ENCODE assay signal across 10 cellular contexts in the genomic region with DNA sequence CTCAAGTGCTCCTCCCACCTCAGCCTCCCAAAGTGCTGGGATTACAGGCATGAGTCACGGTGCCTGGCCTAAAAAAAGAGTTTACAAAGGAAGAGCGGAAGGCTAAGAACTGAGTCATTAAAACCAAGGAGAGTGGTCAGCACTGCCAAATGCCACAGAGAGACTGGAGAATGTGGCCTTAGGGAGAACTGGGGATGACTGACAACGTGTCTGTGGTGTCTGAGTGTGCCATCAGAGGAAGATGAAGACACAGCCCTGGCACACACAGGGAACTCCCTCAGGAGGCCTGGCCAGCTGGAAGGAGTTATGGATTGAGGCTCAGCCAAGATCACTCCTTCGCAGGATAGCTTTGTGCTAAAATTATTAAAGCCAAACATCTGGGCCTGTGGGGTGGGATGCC. TPM values are rescaled to one million over a fixed set of nuclear protein-coding genes. Genes with fewer than 3 reads are reported as not detected.
A peak's percentile ranks its signal among the peaks of the same experiment; 100 is the strongest.
DNase-seq lines count a peak whose midpoint lies in the region; ATAC-seq, FAIRE-seq and TF ChIP-seq lines count a peak whose summit lies in the region.
"Had no signal": no experiment of that assay in that cellular context is flagged by ENCODE, and none has a peak within 500 bp of the region (broad histone marks: within the 10 kb centered on the region; RNA-seq: fewer than 3 reads in every experiment).

No MANE protein-coding gene starts in this region.

- no peak overlapping the region for H3K9ac ChIP-seq in HepG2 (ENCODE audit: insufficient read depth, low read depth, low read length)

- H3K27ac ChIP-seq in HepG2 (ENCODE audit: extremely low read length, insufficient read depth, low read length) (no peak overlapping the region), right lobe of liver (no peak overlapping the region), adrenal gland (peak overlapping the region in 1 of 5 donors; percentile 67), right cardiac atrium (ENCODE audit: low read length) (no peak overlapping the region)

- H3K4me1 Mint-ChIP-seq in T-helper 2 cell treated with Interferon-gamma antibody and Interleukin-4, amounts not matched to agents 5 μg/mL and 100 μg/mL, for 36 hours (ENCODE audit: low read depth) = no peaks in the 10 kb centered on the region

- TF ChIP-seq CTCF in HepG2 (CRISPR knock-in tag; IDR thresholded peaks at IDR 0.05) = no peak
- TF ChIP-seq CTCF in right lobe of liver (IDR thresholded peaks at IDR 0.05) = no peak
- no peak for TF ChIP-seq CTCF in adrenal gland (IDR thresholded peaks at IDR 0.05)

- in situ Hi-C loops in HepG2 (cut with HindIII; ENCODE audit: extremely low pct_ligation_motif_present, low pct_unique_long_range_greater_than_20kb) = no loop called here

- no peak for ATAC-seq in HepG2
- ATAC-seq in right lobe of liver = no peak
- ATAC-seq in right cardiac atrium = peak; percentile 35 to 36
- no peak for ATAC-seq in activated CD4-positive, CD25-positive, alpha-beta regulatory T cell treated with anti-CD3 and anti-CD28 coated beads, Interleukin-2, amount 50 U/mL, for 24 hours
- no peak for ATAC-seq in GM21786 (IDR thresholded peaks at IDR 0.05; ENCODE audit: unreplicated experiment)

- H3K4me1 ChIP-seq in HepG2 (ENCODE audit: insufficient read depth, low read length) (peaks cover 14% of the 10 kb centered on the region; the same call in 1 of the 2 replicates), right lobe of liver (peaks cover 0 to 6% (median 0%) of the 10 kb centered on the region in 4 donors), adrenal gland (replicated peaks in 1 of 2) (peaks cover 8 to 19% of the 10 kb centered on the region in 2 donors), right cardiac atrium (ENCODE audit: control insufficient read depth, insufficient read depth, low read length) (peaks cover 3% of the 10 kb centered on the region)

- DNase-seq in HepG2 (ENCODE audit: low spot score) (no peak), right lobe of liver (no peak), adrenal gland (peak; percentile 59 to 84 (median 75)), right cardiac atrium (peak in 1 of 3 donors; percentile 30), NCI-H1048 (lab: John Stamatoyannopoulos, UW) (no peak)
- no peak for DNase-seq in T-helper 2 cell treated with Interferon-gamma antibody and Interleukin-4, amounts not matched to agents 5 μg/mL and 100 μg/mL, for 36 hours (ENCODE audit: low spot score)
- DNase-seq: NCI-H748 treated with DMSO at 0.1 percent for 48 hours had no signal

- POLR2A ChIA-PET in HepG2 (lab: Yijun Ruan, JAX) = no interaction called here

- TF ChIP-seq RAD21 in HepG2 (CRISPR knock-in tag; IDR thresholded peaks at IDR 0.05) = no peak

- H3K4me3 ChIP-seq in HepG2 (replicated peaks in 1 of 3; ENCODE audit: insufficient read depth in 1 of 3, low read depth in 2 of 3, low read length in 3 of 3) (no peak overlapping the region), right lobe of liver (no peak overlapping the region), adrenal gland (no peak overlapping the region), right cardiac atrium (ENCODE audit: low read length) (no peak overlapping the region)

- TF ChIP-seq EP300 in HepG2 (IDR thresholded peaks at IDR 0.05; ENCODE audit: low read depth in 2 of 2, low read length in 2 of 2) (no peak), HepG2 (CRISPR knock-in tag; IDR thresholded peaks at IDR 0.05; ENCODE audit: borderline replicate concordance) (no peak)

- no peaks in the 10 kb centered on the region for H3K36me3 ChIP-seq in HepG2 (replicated peaks in 1 of 2; ENCODE audit: control insufficient read depth in 1 of 2, insufficient read depth in 2 of 2, low read length in 2 of 2)
- no peaks in the 10 kb centered on the region for H3K36me3 ChIP-seq in right lobe of liver
- H3K36me3 ChIP-seq in adrenal gland (replicated peaks in 1 of 2) = no peaks in the 10 kb centered on the region

- H3K36me3 Mint-ChIP-seq in T-helper 2 cell treated with Interferon-gamma antibody and Interleukin-4, amounts not matched to agents 5 μg/mL and 100 μg/mL, for 36 hours (ENCODE audit: low read depth) = no peaks in the 10 kb centered on the region

- no peaks in the 10 kb centered on the region for H3K9me3 Mint-ChIP-seq in T-helper 2 cell treated with Interferon-gamma antibody and Interleukin-4, amounts not matched to agents 5 μg/mL and 100 μg/mL, for 36 hours
- H3K9me3 Mint-ChIP-seq: stimulated activated naive CD8-positive, alpha-beta T cell treated with anti-CD3 and anti-CD28 coated beads, Interleukin-15, Interleukin-2, amounts not matched to agents 100 ng/mL and 50 ng/mL, for 24 hours had no signal

- intact Hi-C loops in HepG2 (cut with micrococcal nuclease; ENCODE audit: unreplicated experiment) = no loop called here
- intact Hi-C loops in right lobe of liver (cut with DNase I) = no loop called here
- intact Hi-C loops in adrenal gland (cut with DNase I) = no loop called here
- intact Hi-C loops in right cardiac atrium (cut with DNase I) = no loop called here

- H2AFZ ChIP-seq in HepG2 (ENCODE audit: low read length) = no peak overlapping the region

- TF ChIP-seq POLR2A in HepG2 (IDR thresholded peaks at IDR 0.05; ENCODE audit: insufficient read depth in 1 of 2, low read depth in 2 of 2, low read length in 2 of 2) (no peak), right lobe of liver (IDR thresholded peaks at IDR 0.05) (no peak), adrenal gland (IDR thresholded peaks at IDR 0.05) (no peak)

- no peaks in the 10 kb centered on the region for H4K20me1 ChIP-seq in HepG2 (ENCODE audit: insufficient read depth, low read length)

- WGBS in HepG2 (ENCODE audit: low lambda C conversion rate) = 32% methylated on average over 4 of the region's 4 CpGs
- WGBS in right lobe of liver (ENCODE audit: insufficient coverage, low coverage, low lambda C conversion rate, missing lambda C conversion rate) = 46% methylated on average over 4 of the region's 4 CpGs
- 19 to 44% (median 30%) methylated on average over 4 of the region's 4 CpGs for WGBS in adrenal gland, 4 donors
- WGBS in right cardiac atrium = 33% methylated on average over 4 of the region's 4 CpGs

- peaks cover 10 to 33% of the 10 kb centered on the region in 2 experiments; a peak in 4 of 5 replicates for H3K27me3 ChIP-seq in HepG2 (ENCODE audit: control insufficient read depth in 1 of 2, insufficient read depth in 2 of 2, low read length in 2 of 2)
- peaks cover 0 to 8% of the 10 kb centered on the region in 2 donors for H3K27me3 ChIP-seq in right lobe of liver
- peaks cover 21% of the 10 kb centered on the region for H3K27me3 ChIP-seq in adrenal gland
- H3K27me3 ChIP-seq in right cardiac atrium (ENCODE audit: control insufficient read depth, insufficient read depth) = peaks cover 3% of the 10 kb centered on the region

- H3K9me3 ChIP-seq in HepG2 (ENCODE audit: low read length) (no peaks in the 10 kb centered on the region), right lobe of liver (no peaks in the 10 kb centered on the region), adrenal gland (replicated peaks in 1 of 3) (no peaks in the 10 kb centered on the region), right cardiac atrium (ENCODE audit: control insufficient read depth, low read length) (no peaks in the 10 kb centered on the region)

- peaks cover 28% of the 10 kb centered on the region for H3K27me3 Mint-ChIP-seq in T-helper 2 cell treated with Interferon-gamma antibody and Interleukin-4, amounts not matched to agents 5 μg/mL and 100 μg/mL, for 36 hours (ENCODE audit: low read depth)

- no peaks in the 10 kb centered on the region for H3K79me2 ChIP-seq in HepG2 (ENCODE audit: insufficient read depth, low read length)

- no peak overlapping the region for H3K4me2 ChIP-seq in HepG2 (ENCODE audit: low read depth, low read length)

- FAIRE-seq in HepG2 (lab: Jason Lieb, UNC) = no peak

- CTCF ChIA-PET in HepG2 (lab: Yijun Ruan, JAX; ENCODE audit: low intra/inter-chr PET ratio, low total read pairs) = no interaction called here

- no TSS peak for BruUV-seq in HepG2 (replicated peaks; lab: Mats Ljungman, UMichigan)

- H3K4me3 Mint-ChIP-seq in T-helper 2 cell treated with Interferon-gamma antibody and Interleukin-4, amounts not matched to agents 5 μg/mL and 100 μg/mL, for 36 hours = no peak overlapping the region
- H3K4me3 Mint-ChIP-seq: stimulated activated naive CD8-positive, alpha-beta T cell treated with anti-CD3 and anti-CD28 coated beads, Interleukin-15, Interleukin-2, amounts not matched to agents 100 ng/mL and 50 ng/mL, for 24 hours had no signal

- H3K27ac Mint-ChIP-seq in T-helper 2 cell treated with Interferon-gamma antibody and Interleukin-4, amounts not matched to agents 5 μg/mL and 100 μg/mL, for 36 hours = no peak overlapping the region
- H3K27ac Mint-ChIP-seq: stimulated activated naive CD8-positive, alpha-beta T cell treated with anti-CD3 and anti-CD28 coated beads, Interleukin-15, Interleukin-2, amounts not matched to agents 100 ng/mL and 50 ng/mL, for 24 hours had no signal

RNA-seq across cellular contexts. Expression of gene INA, which starts 3.9 kb away (rescaled TPM):
- total RNA-seq in HepG2 (2016; rRNA removed; fragmentation: Illumina TruSeq; extraction: Trizol) = 0.04 TPM in 1 of 2 replicates, not detected in the other
- total RNA-seq in HepG2 (2016; cell fraction: cytosol; rRNA removed; fragmentation: Illumina TruSeq; extraction: Trizol; ENCODE audit: low read depth) = not detected in 2 replicates
- 0.06 TPM in 1 of 2 replicates, not detected in the other for total RNA-seq in HepG2 (2016; cell fraction: insoluble cytoplasmic fraction; rRNA removed; fragmentation: Illumina TruSeq; extraction: Trizol)
- not detected in 2 replicates for total RNA-seq in HepG2 (2016; cell fraction: membrane; rRNA removed; fragmentation: Illumina TruSeq; extraction: Trizol)
- total RNA-seq in HepG2 (2016; cell fraction: nucleus; rRNA removed; fragmentation: Illumina TruSeq; extraction: Trizol) = not detected in 2 replicates
- polyA plus RNA-seq in HepG2 (2011; rRNA removed) = 0.05 and 0.13 TPM in 2 replicates
- 0.03 and 0.09 TPM in 2 replicates for polyA plus RNA-seq in HepG2 (2011; cell fraction: cytosol; rRNA removed)
- 0.08 TPM in 1 of 2 replicates, not detected in the other for polyA plus RNA-seq in HepG2 (2011; cell fraction: nucleus; rRNA removed)
- not detected in 2 replicates for polyA plus RNA-seq in HepG2 (2012)
- not detected in 2 replicates for polyA plus RNA-seq in HepG2 (2016; cell fraction: cytosol; fragmentation: Illumina TruSeq; extraction: Trizol; ENCODE audit: low read depth)
- 0.07 TPM in 1 of 2 replicates, not detected in the other for polyA plus RNA-seq in HepG2 (2016; cell fraction: insoluble cytoplasmic fraction; fragmentation: Illumina TruSeq; extraction: Trizol; ENCODE audit: low read depth)
- not detected in 2 replicates for polyA plus RNA-seq in HepG2 (2016; cell fraction: membrane; fragmentation: Illumina TruSeq; extraction: Trizol; ENCODE audit: low read depth)
- polyA plus RNA-seq in HepG2 (2016; cell fraction: nucleus; fragmentation: Illumina TruSeq; extraction: Trizol; ENCODE audit: insufficient read depth, low read depth) = not detected in 2 replicates
- 0.04 and 0.07 TPM in 2 replicates for polyA minus RNA-seq in HepG2 (2011; rRNA and poly(A)+ RNA removed; ENCODE audit: low replicate concordance)
- not detected in 2 replicates for polyA minus RNA-seq in HepG2 (2011; cell fraction: cytosol; rRNA and poly(A)+ RNA removed)
- not detected in 2 replicates for polyA minus RNA-seq in HepG2 (2011; cell fraction: nucleus; rRNA and poly(A)+ RNA removed)
- not detected for total RNA-seq in right lobe of liver
- total RNA-seq in adrenal gland = 10 to 100 TPM in 2 of 8 donors, 1 to 10 TPM in 1, under 1 TPM in 4, not detected in 1; 0.18 to 11.1 (median 0.99) TPM
- 10 to 100 TPM in 2 of 3 donors, 1 to 10 TPM in 1; 4.7 to 18.3 (median 14.8) TPM for polyA plus RNA-seq in adrenal gland
- total RNA-seq in right cardiac atrium = not detected
- polyA plus RNA-seq in right cardiac atrium = 0.16 TPM

RNA-seq across cellular contexts. Expression of gene RPEL1, which starts 27.3 kb away (rescaled TPM):
- total RNA-seq in HepG2 (2016; rRNA removed; fragmentation: Illumina TruSeq; extraction: Trizol) (0.04 and 0.10 TPM in 2 replicates), right lobe of liver (not detected), adrenal gland (not detected), right cardiac atrium (not detected)
- total RNA-seq in HepG2 (2016; cell fraction: cytosol; rRNA removed; fragmentation: Illumina TruSeq; extraction: Trizol; ENCODE audit: low read depth) = not detected in 2 replicates
- total RNA-seq in HepG2 (2016; cell fraction: insoluble cytoplasmic fraction; rRNA removed; fragmentation: Illumina TruSeq; extraction: Trizol) = 0.04 TPM in 1 of 2 replicates, not detected in the other
- not detected in 2 replicates for total RNA-seq in HepG2 (2016; cell fraction: membrane; rRNA removed; fragmentation: Illumina TruSeq; extraction: Trizol)
- total RNA-seq in HepG2 (2016; cell fraction: nucleus; rRNA removed; fragmentation: Illumina TruSeq; extraction: Trizol) = not detected in 2 replicates
- polyA plus RNA-seq in HepG2 (2011; rRNA removed) (0.07 and 0.10 TPM in 2 replicates), adrenal gland (under 1 TPM in 1 of 3 donors, not detected in 2; 0.09 TPM), right cardiac atrium (not detected)
- 0.10 and 0.23 TPM in 2 replicates for polyA plus RNA-seq in HepG2 (2011; cell fraction: cytosol; rRNA removed)
- polyA plus RNA-seq in HepG2 (2011; cell fraction: nucleus; rRNA removed) = 0.10 and 0.14 TPM in 2 replicates
- 0.20 and 0.24 TPM in 2 replicates for polyA plus RNA-seq in HepG2 (2012)
- polyA plus RNA-seq in HepG2 (2016; cell fraction: cytosol; fragmentation: Illumina TruSeq; extraction: Trizol; ENCODE audit: low read depth) = not detected in 2 replicates
- polyA plus RNA-seq in HepG2 (2016; cell fraction: insoluble cytoplasmic fraction; fragmentation: Illumina TruSeq; extraction: Trizol; ENCODE audit: low read depth) = 0.19 TPM in 1 of 2 replicates, not detected in the other
- polyA plus RNA-seq in HepG2 (2016; cell fraction: membrane; fragmentation: Illumina TruSeq; extraction: Trizol; ENCODE audit: low read depth) = not detected in 2 replicates
- polyA plus RNA-seq in HepG2 (2016; cell fraction: nucleus; fragmentation: Illumina TruSeq; extraction: Trizol; ENCODE audit: insufficient read depth, low read depth) = not detected in 2 replicates
- polyA minus RNA-seq in HepG2 (2011; rRNA and poly(A)+ RNA removed; ENCODE audit: low replicate concordance) = 0.20 and 0.37 TPM in 2 replicates
- not detected in 2 replicates for polyA minus RNA-seq in HepG2 (2011; cell fraction: cytosol; rRNA and poly(A)+ RNA removed)
- polyA minus RNA-seq in HepG2 (2011; cell fraction: nucleus; rRNA and poly(A)+ RNA removed) = not detected in 2 replicates

Comparison
In these comparisons a context has a peak if more than half of its experiments do, and no peak if none do; other contexts are left out.
1. ATAC-seq: peak in right cardiac atrium (2 of 2); none in HepG2 (single experiment), right lobe of liver (0 of 4), activated CD4-positive, CD25-positive, alpha-beta regulatory T cell treated with anti-CD3 and anti-CD28 coated beads, Interleukin-2, amount 50 U/mL, for 24 hours (0 of 2) and GM21786 (single experiment).
2. DNase-seq: peak in adrenal gland (7 of 7); none in HepG2 (single experiment), right lobe of liver (0 of 3), T-helper 2 cell treated with Interferon-gamma antibody and Interleukin-4, amounts not matched to agents 5 μg/mL and 100 μg/mL, for 36 hours (single experiment) and NCI-H1048 (single experiment).